ENCODE assay signal across 12 cellular contexts in genomic region chr2:19073522-19073921, GRCh38.
DNase-seq lines count a peak whose midpoint lies in the region; ATAC-seq and TF ChIP-seq lines count a peak whose summit lies in the region.
"Had no signal": no experiment of that assay in that cellular context is flagged by ENCODE, and none has a peak within 500 bp of the region (broad histone marks: within the 10 kb centered on the region; RNA-seq: fewer than 3 reads in every experiment).

No MANE protein-coding gene starts in this region.

- H3K27ac ChIP-seq in RWPE2 (ENCODE audit: poor library complexity, severe bottlenecking), result peak overlapping the region; percentile 48

- H3K4me3 ChIP-seq in RWPE2 (ENCODE audit: severe bottlenecking), result no peak overlapping the region
- H3K4me3 ChIP-seq in fibroblast of villous mesenchyme (ENCODE audit: low read depth, low read length), result no peak overlapping the region

- H3K4me1 ChIP-seq in RWPE2 (ENCODE audit: insufficient read depth, poor library complexity, severe bottlenecking), result peaks cover 14% of the 10 kb centered on the region

- H3K27me3 ChIP-seq in RWPE2 (ENCODE audit: insufficient read depth, poor library complexity, severe bottlenecking), result no peaks in the 10 kb centered on the region

- no peaks in the 10 kb centered on the region for H3K9me3 ChIP-seq in RWPE2 (ENCODE audit: severe bottlenecking)

- DNase-seq in NCI-H748 (lab: John Stamatoyannopoulos, UW; ENCODE audit: unreplicated experiment), result peak; percentile 11
- no peak for DNase-seq in NCI-H748 treated with DMSO at 0.1 percent for 48 hours (lab: John Stamatoyannopoulos, UW)
- peak; percentile 95 for DNase-seq in RWPE2 (ENCODE audit: low spot score)
- DNase-seq in fibroblast of villous mesenchyme (ENCODE audit: low read depth), result peak; percentile 37
- peak; percentile 42 for DNase-seq in stromal cell of bone marrow (ENCODE audit: low read depth)
- no peak for DNase-seq in activated gamma-delta T cell (lab: John Stamatoyannopoulos, UW)
- DNase-seq in anterior cingulate cortex (lab: John Stamatoyannopoulos, UW), result no peak
- DNase-seq: activated B cell treated with CpG ODN at 0.5 μM for 24 hours; foreskin melanocyte; NCI-H774; stimulated activated CD4-positive, alpha-beta T cell treated with anti-CD3 and anti-CD28 coated beads, Interleukin-4, amount 100 ng/mL, for 1 hour had no signal

- H3K36me3 ChIP-seq in RWPE2 (ENCODE audit: low read depth), result no peaks in the 10 kb centered on the region

- TF ChIP-seq CTCF in RWPE2 (IDR thresholded peaks at IDR 0.05; ENCODE audit: poor library complexity, severe bottlenecking) (no peak), fibroblast of villous mesenchyme (IDR thresholded peaks at IDR 0.05; ENCODE audit: insufficient read depth, low read depth, low read length) (no peak)

- ATAC-seq in RWPE2 (ENCODE audit: low read depth), result peak; percentile 100
- no peak for ATAC-seq in HG03354 (IDR thresholded peaks at IDR 0.05; ENCODE audit: poor library complexity, severe bottlenecking, unreplicated experiment)

Comparison
In these comparisons a context has a peak if more than half of its experiments do, and no peak if none do; other contexts are left out.
1. DNase-seq: peak in NCI-H748 (single experiment), RWPE2 (single experiment), fibroblast of villous mesenchyme (single experiment) and stromal cell of bone marrow (single experiment); none in NCI-H748 treated with DMSO at 0.1 percent for 48 hours (single experiment), activated gamma-delta T cell (single experiment) and anterior cingulate cortex (0 of 58).